20 cellular contexts compared by ENCODE assay signal in the genomic region with DNA sequence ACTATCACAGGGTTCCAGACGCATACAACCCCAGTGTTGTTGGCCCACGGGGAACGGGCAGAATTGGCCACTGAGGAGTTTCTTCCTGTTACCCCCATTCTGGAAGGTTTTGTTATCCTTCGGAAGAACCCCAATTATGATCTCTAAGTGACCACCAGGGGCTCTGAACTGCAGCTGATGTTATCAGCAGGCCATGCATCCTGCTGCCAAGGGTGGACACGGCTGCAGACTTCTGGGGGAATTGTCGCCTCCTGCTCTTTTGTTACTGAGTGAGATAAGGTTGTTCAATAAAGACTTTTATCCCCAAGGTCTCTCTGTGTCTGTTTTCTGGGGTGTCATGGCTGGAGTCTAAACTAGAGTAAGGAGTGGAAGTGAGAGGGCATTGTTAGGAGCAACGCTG. TPM values are rescaled to one million over a fixed set of nuclear protein-coding genes. Genes with fewer than 3 reads are reported as not detected.
DNase-seq lines count a peak whose midpoint lies in the region; ATAC-seq and TF ChIP-seq lines count a peak whose summit lies in the region.
"Had no signal": no experiment of that assay in that cellular context is flagged by ENCODE, and none has a peak within 500 bp of the region (broad histone marks: within the 10 kb centered on the region; RNA-seq: fewer than 3 reads in every experiment).

No MANE protein-coding gene starts in this region.

- H3K27me3 ChIP-seq in SK-N-SH (ENCODE audit: insufficient read depth), result no peaks in the 10 kb centered on the region
- H3K27me3 ChIP-seq: heart left ventricle, left lung had no signal

- no peaks in the 10 kb centered on the region for H3K9me3 ChIP-seq in SK-N-SH
- H3K9me3 ChIP-seq: heart left ventricle, left lung had no signal

- CTCF ChIA-PET in SK-N-SH (lab: Yijun Ruan, JAX), result no interaction called here

- ATAC-seq in HG02588 (IDR thresholded peaks at IDR 0.05; ENCODE audit: unreplicated experiment) (no peak), HG02623 (IDR thresholded peaks at IDR 0.05; ENCODE audit: unreplicated experiment) (no peak)
- ATAC-seq: effector memory CD8-positive, alpha-beta T cell; left lung had no signal

- H2AFZ ChIP-seq in SK-N-SH (ENCODE audit: low read depth), result no peak overlapping the region

- H3K9me3 Mint-ChIP-seq in HFFc6, result no peaks in the 10 kb centered on the region
- H3K9me3 Mint-ChIP-seq: activated CD4-positive, alpha-beta memory T cell treated with anti-CD3 and anti-CD28 coated beads for 36 hours; activated naive CD4-positive, alpha-beta T cell treated with anti-CD3 and anti-CD28 coated beads, Interleukin-2, amount 10 ng/mL, durations not matched to agents 7 days and 5 days; effector memory CD8-positive, alpha-beta T cell had no signal

- H3K4me3 Mint-ChIP-seq in HFFc6, result no peak overlapping the region
- H3K4me3 Mint-ChIP-seq: activated CD4-positive, alpha-beta memory T cell treated with anti-CD3 and anti-CD28 coated beads for 36 hours; activated naive CD4-positive, alpha-beta T cell treated with anti-CD3 and anti-CD28 coated beads, Interleukin-2, amount 10 ng/mL, durations not matched to agents 7 days and 5 days; effector memory CD8-positive, alpha-beta T cell had no signal

- no peaks in the 10 kb centered on the region; the same call in 1 of the 2 replicates for H3K27me3 Mint-ChIP-seq in HFFc6 (ENCODE audit: insufficient read depth)
- H3K27me3 Mint-ChIP-seq: activated CD4-positive, alpha-beta memory T cell treated with anti-CD3 and anti-CD28 coated beads for 36 hours; activated naive CD4-positive, alpha-beta T cell treated with anti-CD3 and anti-CD28 coated beads, Interleukin-2, amount 10 ng/mL, durations not matched to agents 7 days and 5 days; effector memory CD8-positive, alpha-beta T cell had no signal

- no peak overlapping the region for H3K9ac ChIP-seq in SK-N-SH

- H3K79me2 ChIP-seq in SK-N-SH (ENCODE audit: insufficient read depth), result peaks cover 15% of the 10 kb centered on the region; the same call in 1 of the 2 replicates

- H4K20me1 ChIP-seq in SK-N-SH (ENCODE audit: insufficient read depth), result peaks cover 18% of the 10 kb centered on the region; the same call in 1 of the 2 replicates

- WGBS in SK-N-SH (ENCODE audit: low lambda C conversion rate), result 57% methylated on average over 4 of the region's 7 CpGs

- H3K27ac Mint-ChIP-seq in HFFc6, result peak overlapping the region; percentile 14; the same call in 1 of the 2 replicates
- H3K27ac Mint-ChIP-seq: activated CD4-positive, alpha-beta memory T cell treated with anti-CD3 and anti-CD28 coated beads for 36 hours; activated naive CD4-positive, alpha-beta T cell treated with anti-CD3 and anti-CD28 coated beads, Interleukin-2, amount 10 ng/mL, durations not matched to agents 7 days and 5 days had no signal

- DNase-seq in HFFc6, result no peak
- DNase-seq in SK-N-SH, result peak; percentile 50
- DNase-seq in erythroblast (lab: John Stamatoyannopoulos, UW), result peak; percentile 51 to 71
- DNase-seq in DMS 273 (lab: John Stamatoyannopoulos, UW; ENCODE audit: unreplicated experiment), result no peak
- DNase-seq: activated CD4-positive, alpha-beta memory T cell treated with anti-CD3 and anti-CD28 coated beads for 36 hours; activated naive CD4-positive, alpha-beta T cell treated with anti-CD3 and anti-CD28 coated beads, Interleukin-2, amount 10 ng/mL, durations not matched to agents 7 days and 5 days; activated T-cell treated with anti-CD3 and anti-CD28 coated beads, Interleukin-2, amount 50 U/mL, for 1 hour; effector memory CD8-positive, alpha-beta T cell; KG1; left lung; NCI-H1092 treated with DMSO at 0.1 percent for 48 hours; NCI-H524; Right ventricle myocardium superior; WERI-Rb-1 had no signal

- peaks cover 42 to 45% of the 10 kb centered on the region in 2 experiments for H3K36me3 ChIP-seq in SK-N-SH (replicated peaks in 1 of 2; ENCODE audit: control insufficient read depth in 1 of 2, insufficient read depth in 2 of 2, low read length in 1 of 2)

- peaks cover 48% of the 10 kb centered on the region for H3K36me3 Mint-ChIP-seq in HFFc6 (ENCODE audit: low read depth)

- H3K27ac ChIP-seq in SK-N-SH (ENCODE audit: low read depth in 2 of 2, low read length in 1 of 2), result peak overlapping the region in 1 of 2 experiments; percentile 65; a peak in 2 of 4 replicates
- H3K27ac ChIP-seq: heart left ventricle, left lung, WERI-Rb-1 had no signal

- H3K9me2 ChIP-seq in SK-N-SH, result no peaks in the 10 kb centered on the region

- H3F3A ChIP-seq in SK-N-SH (replicated peaks; ENCODE audit: insufficient read depth), result peaks cover 46% of the 10 kb centered on the region

- H3K4me2 ChIP-seq in SK-N-SH, result no peak overlapping the region

- no peak for TF ChIP-seq EP300 in SK-N-SH (IDR thresholded peaks at IDR 0.05; ENCODE audit: borderline replicate concordance in 1 of 2, low read depth in 1 of 2, low read length in 1 of 2)

- TF ChIP-seq CTCF in HFFc6 (IDR thresholded peaks at IDR 0.05) (peak; percentile 44), SK-N-SH (IDR thresholded peaks at IDR 0.05) (peak; percentile 24; the same call in 1 of the 2 replicates)

- peaks cover 5% of the 10 kb centered on the region; the same call in 1 of the 2 replicates for H3K4me1 Mint-ChIP-seq in HFFc6 (ENCODE audit: low read depth)
- H3K4me1 Mint-ChIP-seq: activated naive CD4-positive, alpha-beta T cell treated with anti-CD3 and anti-CD28 coated beads, Interleukin-2, amount 10 ng/mL, durations not matched to agents 7 days and 5 days had no signal

- no peak for TF ChIP-seq POLR2A in erythroblast (IDR thresholded peaks at IDR 0.05; ENCODE audit: low read length)

- TF ChIP-seq RAD21 in SK-N-SH (IDR thresholded peaks at IDR 0.05; ENCODE audit: low read length), result no peak

- POLR2A ChIA-PET in SK-N-SH (lab: Yijun Ruan, JAX), result no interaction called here

- H3K4me1 ChIP-seq in SK-N-SH (ENCODE audit: control insufficient read depth in 1 of 2, insufficient read depth in 2 of 2, low read depth in 1 of 2, low read length in 1 of 2), result peaks cover 0 to 3% of the 10 kb centered on the region in 2 experiments; a peak in 1 of 4 replicates

- H3K4me3 ChIP-seq in SK-N-SH (ENCODE audit: low read depth in 2 of 2, low read length in 1 of 2), result no peak overlapping the region
- H3K4me3 ChIP-seq: heart left ventricle, left lung had no signal

TF ChIP-seq in SK-N-SH, 30 proteins besides CTCF, POLR2A, EP300 and RAD21 (continues in another document):
- peak; percentile 40; the same call in 1 of the 2 replicates for TF ChIP-seq MXI1 (IDR thresholded peaks at IDR 0.05; ENCODE audit: low read depth, low read length)
- TF ChIP-seq TCF12 (IDR thresholded peaks at IDR 0.05), result no peak
- TF ChIP-seq, protein P1, sequence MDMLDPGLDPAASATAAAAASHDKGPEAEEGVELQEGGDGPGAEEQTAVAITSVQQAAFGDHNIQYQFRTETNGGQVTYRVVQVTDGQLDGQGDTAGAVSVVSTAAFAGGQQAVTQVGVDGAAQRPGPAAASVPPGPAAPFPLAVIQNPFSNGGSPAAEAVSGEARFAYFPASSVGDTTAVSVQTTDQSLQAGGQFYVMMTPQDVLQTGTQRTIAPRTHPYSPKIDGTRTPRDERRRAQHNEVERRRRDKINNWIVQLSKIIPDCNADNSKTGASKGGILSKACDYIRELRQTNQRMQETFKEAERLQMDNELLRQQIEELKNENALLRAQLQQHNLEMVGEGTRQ (IDR thresholded peaks at IDR 0.05; ENCODE audit: borderline replicate concordance, low read depth, low read length), result no peak
- no peak for TF ChIP-seq YY1 (IDR thresholded peaks at IDR 0.05; ENCODE audit: low read depth)
- no peak for TF ChIP-seq POLR2AphosphoS5 (IDR thresholded peaks at IDR 0.05; ENCODE audit: low read depth, low read length)
- no peak for TF ChIP-seq RCOR1 (IDR thresholded peaks at IDR 0.05; ENCODE audit: low read length)
- peak; percentile 84 for TF ChIP-seq GATA2 (CRISPR knock-in tag; IDR thresholded peaks at IDR 0.05)
- no peak for TF ChIP-seq MEF2A (IDR thresholded peaks at IDR 0.05; ENCODE audit: borderline replicate concordance, low read depth)
- no peak for TF ChIP-seq SIN3A (IDR thresholded peaks at IDR 0.05; ENCODE audit: borderline replicate concordance, low read depth, low read length)
- TF ChIP-seq, protein P2, sequence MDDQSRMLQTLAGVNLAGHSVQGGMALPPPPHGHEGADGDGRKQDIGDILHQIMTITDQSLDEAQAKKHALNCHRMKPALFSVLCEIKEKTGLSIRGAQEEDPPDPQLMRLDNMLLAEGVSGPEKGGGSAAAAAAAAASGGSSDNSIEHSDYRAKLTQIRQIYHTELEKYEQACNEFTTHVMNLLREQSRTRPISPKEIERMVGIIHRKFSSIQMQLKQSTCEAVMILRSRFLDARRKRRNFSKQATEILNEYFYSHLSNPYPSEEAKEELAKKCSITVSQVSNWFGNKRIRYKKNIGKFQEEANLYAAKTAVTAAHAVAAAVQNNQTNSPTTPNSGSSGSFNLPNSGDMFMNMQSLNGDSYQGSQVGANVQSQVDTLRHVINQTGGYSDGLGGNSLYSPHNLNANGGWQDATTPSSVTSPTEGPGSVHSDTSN (IDR thresholded peaks at IDR 0.05), result no peak
- no peak for TF ChIP-seq TAF1 (IDR thresholded peaks at IDR 0.05; ENCODE audit: borderline replicate concordance, low read depth, low read length)

RNA-seq across cellular contexts. Expression of a gene that starts 5.7 kb away (rescaled TPM):
- total RNA-seq in HFFc6 (2021; fragmentation: NEBNext Ultra II Directional; extraction: Animal tissue kit (Norgen Biotek cat#: 25700)), result 100 to 1,000 TPM; 522 to 605 (median 559) TPM
- polyA plus RNA-seq in SK-N-SH (2012; rRNA removed), result 207 and 262 TPM in 2 replicates
- 144 and 191 TPM in 2 replicates for polyA plus RNA-seq in SK-N-SH (2012; cell fraction: cytosol; rRNA removed)
- polyA plus RNA-seq in SK-N-SH (2012; cell fraction: nucleus; rRNA removed), result 356 and 392 TPM in 2 replicates

RNA-seq across cellular contexts. Expression of a gene that starts 9.7 kb away (rescaled TPM):
- total RNA-seq in HFFc6 (2021; fragmentation: NEBNext Ultra II Directional; extraction: Animal tissue kit (Norgen Biotek cat#: 25700)), result 100 to 1,000 TPM; 620 to 777 (median 730) TPM
- 328 and 382 TPM in 2 replicates for polyA plus RNA-seq in SK-N-SH (2012; rRNA removed)
- 208 and 302 TPM in 2 replicates for polyA plus RNA-seq in SK-N-SH (2012; cell fraction: cytosol; rRNA removed)
- 224 and 445 TPM in 2 replicates for polyA plus RNA-seq in SK-N-SH (2012; cell fraction: nucleus; rRNA removed)

RNA-seq across cellular contexts. Expression of a gene that starts 28.7 kb away (rescaled TPM):
- total RNA-seq in HFFc6 (2021; fragmentation: NEBNext Ultra II Directional; extraction: Animal tissue kit (Norgen Biotek cat#: 25700)), result 10 to 100 TPM; 11.2 to 13.6 (median 11.9) TPM
- polyA plus RNA-seq in SK-N-SH (2012; rRNA removed), result 31.6 and 34.2 TPM in 2 replicates
- 17.5 and 27.0 TPM in 2 replicates for polyA plus RNA-seq in SK-N-SH (2012; cell fraction: cytosol; rRNA removed)
- 56.4 and 63.9 TPM in 2 replicates for polyA plus RNA-seq in SK-N-SH (2012; cell fraction: nucleus; rRNA removed)

RNA-seq across cellular contexts. Expression of a gene that starts 32.9 kb away (rescaled TPM):
- total RNA-seq in HFFc6 (2021; fragmentation: NEBNext Ultra II Directional; extraction: Animal tissue kit (Norgen Biotek cat#: 25700)), result not detected
- polyA plus RNA-seq in SK-N-SH (2012; rRNA removed), result 0.03 and 0.16 TPM in 2 replicates
- 0.03 TPM in 1 of 2 replicates, not detected in the other for polyA plus RNA-seq in SK-N-SH (2012; cell fraction: cytosol; rRNA removed)
- 0.11 and 0.18 TPM in 2 replicates for polyA plus RNA-seq in SK-N-SH (2012; cell fraction: nucleus; rRNA removed)
- total RNA-seq: activated CD4-positive, alpha-beta memory T cell treated with anti-CD3 and anti-CD28 coated beads for 36 hours; left lung; pulmonary artery endothelial cell; Right ventricle myocardium superior had no signal
- polyA plus RNA-seq: BJ, heart left ventricle had no signal

RNA-seq across cellular contexts. Expression of a gene that starts 47.4 kb away (rescaled TPM):
- 1 to 10 TPM; 2.7 to 6.0 (median 3.4) TPM for total RNA-seq in HFFc6 (2021; fragmentation: NEBNext Ultra II Directional; extraction: Animal tissue kit (Norgen Biotek cat#: 25700))
- polyA plus RNA-seq in SK-N-SH (2012; rRNA removed), result 0.89 and 2.2 TPM in 2 replicates
- polyA plus RNA-seq in SK-N-SH (2012; cell fraction: cytosol; rRNA removed), result 1.7 and 2.4 TPM in 2 replicates
- 1.2 and 1.8 TPM in 2 replicates for polyA plus RNA-seq in SK-N-SH (2012; cell fraction: nucleus; rRNA removed)
- total RNA-seq: pulmonary artery endothelial cell, Right ventricle myocardium superior, ureter had no signal

Comparison
In these comparisons a context has a peak if more than half of its experiments do, and no peak if none do; other contexts are left out.
1. DNase-seq: peak in SK-N-SH (single experiment) and erythroblast (2 of 2); none in HFFc6 (single experiment) and DMS 273 (single experiment).